In genomic region chr7:77904252-77904651, GRCh38 we compare ENCODE assay signal across 17 cellular contexts.
DNase-seq lines count a peak whose midpoint lies in the region; ATAC-seq, FAIRE-seq and TF ChIP-seq lines count a peak whose summit lies in the region.
"Had no signal": no experiment of that assay in that cellular context is flagged by ENCODE, and none has a peak within 500 bp of the region (broad histone marks: within the 10 kb centered on the region; RNA-seq: fewer than 3 reads in every experiment).

No MANE protein-coding gene starts in this region.

- ATAC-seq in A549 = no peak
- ATAC-seq in heart left ventricle = no peak
- ATAC-seq: CD8-positive, alpha-beta T cell had no signal

- no peak overlapping the region for H3K27ac ChIP-seq in A549
- no peak overlapping the region for H3K27ac ChIP-seq in dorsolateral prefrontal cortex
- no peak overlapping the region for H3K27ac ChIP-seq in heart left ventricle
- H3K27ac ChIP-seq in caudate nucleus (ENCODE audit: low read depth, low read length) = no peak overlapping the region

- TF ChIP-seq POLR2A in A549 (IDR thresholded peaks at IDR 0.05; ENCODE audit: low read length) = no peak
- TF ChIP-seq POLR2A in heart left ventricle (IDR thresholded peaks at IDR 0.05) = no peak

- peaks cover 0 to 23% (median 17%) of the 10 kb centered on the region in 9 donors for H3K36me3 ChIP-seq in heart left ventricle
- H3K36me3 ChIP-seq: BE2C had no signal

- TF ChIP-seq RAD21 in A549 (conservative IDR thresholded peaks at IDR 0.05 in 1 of 2, IDR thresholded peaks at IDR 0.05 in 1 of 2) = no peak

- H3K4me1 ChIP-seq in A549 (no peaks in the 10 kb centered on the region), heart left ventricle (peaks cover 0 to 8% (median 0%) of the 10 kb centered on the region in 12 donors)
- H3K4me1 ChIP-seq: BE2C had no signal

- no peak for TF ChIP-seq CTCF in A549 (IDR thresholded peaks at IDR 0.05)
- TF ChIP-seq CTCF in choroid plexus epithelial cell (conservative IDR thresholded peaks at IDR 0.05; ENCODE audit: low read depth, low read length) = no peak
- TF ChIP-seq CTCF in dorsolateral prefrontal cortex (IDR thresholded peaks at IDR 0.05 in 54 of 56, conservative IDR thresholded peaks at IDR 0.05 in 2 of 56; ENCODE audit: low read depth in 1 of 56, partially characterized antibody in 56 of 56) = no peak
- no peak for TF ChIP-seq CTCF in heart left ventricle (IDR thresholded peaks at IDR 0.05)

- TF ChIP-seq EP300 in A549 (IDR thresholded peaks at IDR 0.05) = no peak

- peak; percentile 18 for FAIRE-seq in A549 (lab: Jason Lieb, UNC)

- H3K4me2 ChIP-seq in A549 = no peak overlapping the region

- POLR2A ChIA-PET in A549 (lab: Yijun Ruan, JAX) = interaction anchor here (0.6 kb wide), 1 partner anchor 51 kb away, joined by 3 read pairs; no protein-coding TSS in a partner anchor

- H3K4me3 ChIP-seq in A549 = no peak overlapping the region
- H3K4me3 ChIP-seq in choroid plexus epithelial cell (ENCODE audit: low read depth, low read length) = no peak overlapping the region
- no peak overlapping the region for H3K4me3 ChIP-seq in dorsolateral prefrontal cortex
- H3K4me3 ChIP-seq in heart left ventricle = no peak overlapping the region

- WGBS in A549 (ENCODE audit: missing lambda C conversion rate) = 88% methylated on average over 2 of the region's 2 CpGs
- WGBS in heart left ventricle, 4 donors = 95 to 99% (median 96%) methylated on average over 2 of the region's 2 CpGs

- H3K27me3 ChIP-seq in dorsolateral prefrontal cortex = no peaks in the 10 kb centered on the region
- H3K27me3 ChIP-seq in heart left ventricle = no peaks in the 10 kb centered on the region
- H3K27me3 ChIP-seq: BE2C had no signal

- DNase-seq in A549 (ENCODE audit: low read depth in 1 of 2, low spot score in 1 of 2) (no peak), EL (peak; percentile 9), NAMALWA (ENCODE audit: low spot score) (peak; percentile 21), choroid plexus epithelial cell (ENCODE audit: low read depth) (peak; percentile 5), dorsolateral prefrontal cortex (no peak), heart left ventricle (no peak), caudate nucleus (lab: John Stamatoyannopoulos, UW) (no peak), AG20443 (ENCODE audit: low spot score) (no peak)
- DNase-seq: CD8-positive, alpha-beta T cell; GOT3; HFFc6; NCI-H1048; NCI-H2107; NCI-H226; NCI-H526 treated with DMSO at 0.1 percent for 48 hours; NK-92 treated with Interleukin-12 subunit alpha and Interleukin-12 subunit beta, amount 100 ng/mL, for 24 hours had no signal

- H3K9me3 ChIP-seq in A549 (no peaks in the 10 kb centered on the region), heart left ventricle (no peaks in the 10 kb centered on the region)
- H3K9me3 ChIP-seq: BE2C had no signal

- intact Hi-C loops in dorsolateral prefrontal cortex (cut with DNase I) = no loop called here
- intact Hi-C loops in heart left ventricle (cut with DNase I) = loop anchor here in 1 of 10 donors (10.0 kb wide), 1 partner anchor 249 kb away; no protein-coding TSS in a partner anchor

- CTCF ChIA-PET in A549 (lab: Yijun Ruan, JAX) = interaction anchor here (0.9 to 1.8 kb wide), 4 partner anchors 10 to 145 kb away, joined by 3 to 6 read pairs (median 4); partner anchors contain the start of genes PHTF2 and TMEM60

TF ChIP-seq in A549, 52 proteins besides CTCF, POLR2A, EP300 and RAD21:
- no peak for TF ChIP-seq E2F6 (IDR thresholded peaks at IDR 0.05; ENCODE audit: borderline replicate concordance, low read depth)
- TF ChIP-seq RCOR1 (IDR thresholded peaks at IDR 0.05; ENCODE audit: low read depth, low read length) = no peak
- no peak for TF ChIP-seq SREBF2 (IDR thresholded peaks at IDR 0.05)
- TF ChIP-seq EHMT2 (IDR thresholded peaks at IDR 0.05; ENCODE audit: low read depth) = no peak
- TF ChIP-seq USF2 (IDR thresholded peaks at IDR 0.05) = no peak
- TF ChIP-seq, protein P1, sequence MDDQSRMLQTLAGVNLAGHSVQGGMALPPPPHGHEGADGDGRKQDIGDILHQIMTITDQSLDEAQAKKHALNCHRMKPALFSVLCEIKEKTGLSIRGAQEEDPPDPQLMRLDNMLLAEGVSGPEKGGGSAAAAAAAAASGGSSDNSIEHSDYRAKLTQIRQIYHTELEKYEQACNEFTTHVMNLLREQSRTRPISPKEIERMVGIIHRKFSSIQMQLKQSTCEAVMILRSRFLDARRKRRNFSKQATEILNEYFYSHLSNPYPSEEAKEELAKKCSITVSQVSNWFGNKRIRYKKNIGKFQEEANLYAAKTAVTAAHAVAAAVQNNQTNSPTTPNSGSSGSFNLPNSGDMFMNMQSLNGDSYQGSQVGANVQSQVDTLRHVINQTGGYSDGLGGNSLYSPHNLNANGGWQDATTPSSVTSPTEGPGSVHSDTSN (IDR thresholded peaks at IDR 0.05) = no peak

Comparison
In these comparisons a context has a peak if more than half of its experiments do, and no peak if none do; other contexts are left out.
1. DNase-seq: peak in EL (single experiment), NAMALWA (single experiment) and choroid plexus epithelial cell (single experiment); none in A549 (0 of 2), dorsolateral prefrontal cortex (0 of 10), heart left ventricle (0 of 5), caudate nucleus (0 of 61) and AG20443 (single experiment).